Comparison of ENCODE assay signal across 13 cellular contexts in genomic region chr7:129569811-129570215, GRCh38. TPM values are rescaled to one million over a fixed set of nuclear protein-coding genes. Genes with fewer than 3 reads are reported as not detected.
A peak's percentile ranks its signal among the peaks of the same experiment; 100 is the strongest.
DNase-seq lines count a peak whose midpoint lies in the region; ATAC-seq, FAIRE-seq and TF ChIP-seq lines count a peak whose summit lies in the region.
"Had no signal": no experiment of that assay in that cellular context is flagged by ENCODE, and none has a peak within 500 bp of the region (broad histone marks: within the 10 kb centered on the region; RNA-seq: fewer than 3 reads in every experiment).

No MANE protein-coding gene starts in this region.

- no peak for TF ChIP-seq EP300 in K562 (IDR thresholded peaks at IDR 0.05; ENCODE audit: low read length)

- no peaks in the 10 kb centered on the region for H3K4me1 ChIP-seq in K562 (replicated peaks in 1 of 2; ENCODE audit: control insufficient read depth in 2 of 2, insufficient read depth in 2 of 2, low read length in 2 of 2)
- no peaks in the 10 kb centered on the region for H3K4me1 ChIP-seq in liver (ENCODE audit: control insufficient read depth in 4 of 4, insufficient read depth in 4 of 4, low read length in 3 of 4)
- H3K4me1 ChIP-seq: HAP-1 had no signal

- H3K27me3 ChIP-seq in BJ (ENCODE audit: control insufficient read depth, insufficient read depth, low read length) (no peaks in the 10 kb centered on the region; the same call in 1 of the 2 replicates), K562 (ENCODE audit: control insufficient read depth in 2 of 2, insufficient read depth in 2 of 2, low read length in 2 of 2) (peaks cover 10 to 16% of the 10 kb centered on the region in 2 experiments), liver (ENCODE audit: control insufficient read depth in 4 of 4, insufficient read depth in 4 of 4, low read length in 3 of 4) (no peaks in the 10 kb centered on the region)

- POLR2A ChIA-PET in BJ (lab: Charles Lee) = no interaction called here
- POLR2A ChIA-PET in K562 (lab: Yijun Ruan, JAX) = no interaction called here

- in situ Hi-C loops in K562 (cut with MboI) = no loop called here

- no peaks in the 10 kb centered on the region for H3K79me2 ChIP-seq in K562 (ENCODE audit: control insufficient read depth, insufficient read depth, low read length)

- BruUV-seq in K562 (replicated peaks; lab: Mats Ljungman, UMichigan) = no TSS peak

- no peak overlapping the region for H2AFZ ChIP-seq in K562 (ENCODE audit: low read depth, low read length)

- TF ChIP-seq RAD21 in K562 (CRISPR knock-in tag; conservative IDR thresholded peaks at IDR 0.05 in 1 of 2, IDR thresholded peaks at IDR 0.05 in 1 of 2) = no peak
- no peak for TF ChIP-seq RAD21 in liver (IDR thresholded peaks at IDR 0.05)

- CTCF ChIA-PET in BJ (lab: Yijun Ruan, JAX) (interaction anchor here (0.6 to 1.2 kb wide), 2 partner anchors 10 to 19 kb away, joined by 3 read pairs; no protein-coding TSS in a partner anchor), K562 (lab: Yijun Ruan, JAX; ENCODE audit: low intra/inter-chr PET ratio) (no interaction called here)

- no peak for TF ChIP-seq POLR2A in K562 (conservative IDR thresholded peaks at IDR 0.05)

- H3K4me3 ChIP-seq in BJ (ENCODE audit: low read depth, low read length) (no peak overlapping the region), K562 (no peak overlapping the region), liver (ENCODE audit: low read depth in 1 of 3, low read length in 3 of 3) (no peak overlapping the region)
- H3K4me3 ChIP-seq: HAP-1 had no signal

- intact Hi-C loops in K562 (cut with micrococcal nuclease) = no loop called here

- FAIRE-seq in K562 (lab: Jason Lieb, UNC) = no peak

- H3K9ac ChIP-seq in K562 (ENCODE audit: insufficient read depth in 1 of 2, low read depth in 2 of 2, low read length in 2 of 2) (no peak overlapping the region), liver (ENCODE audit: low read depth in 1 of 2, low read length in 2 of 2) (no peak overlapping the region)

- H3K27ac ChIP-seq in K562 (ENCODE audit: extremely low read depth, low read depth, low read length) = no peak overlapping the region
- H3K27ac ChIP-seq in liver (ENCODE audit: low read depth in 1 of 2, low read length in 2 of 2) = no peak overlapping the region

- no peaks in the 10 kb centered on the region for H3K9me3 ChIP-seq in K562 (replicated peaks; ENCODE audit: control insufficient read depth, insufficient read depth, low read depth, low read length)
- no peaks in the 10 kb centered on the region for H3K9me3 ChIP-seq in liver (ENCODE audit: control insufficient read depth in 4 of 4, low read length in 3 of 4)
- H3K9me3 ChIP-seq: HAP-1 had no signal

- DNase-seq in BJ (ENCODE audit: low read depth) (peak; percentile 75), M059J (ENCODE audit: low read depth) (peak; percentile 98), K562 (ENCODE audit: extremely low read depth in 1 of 4, low spot score in 3 of 4) (no peak), NCI-H774 (lab: John Stamatoyannopoulos, UW) (no peak), NCI-H2107 (lab: John Stamatoyannopoulos, UW) (no peak), NCI-H146 (lab: John Stamatoyannopoulos, UW) (no peak)
- DNase-seq in stimulated activated naive CD4-positive, alpha-beta T cell (lab: John Stamatoyannopoulos, UW) = no peak
- DNase-seq: activated naive CD4-positive, alpha-beta T cell treated with Interleukin-2 at 50 U/mL for 16 hours; naive thymus-derived CD8-positive, alpha-beta T cell; NCI-H524; stimulated activated CD4-positive, alpha-beta T cell treated with anti-CD3 and anti-CD28 coated beads, Interleukin-2, amount 100 ng/mL, for 48 hours had no signal

- TF ChIP-seq CTCF in BJ (IDR thresholded peaks at IDR 0.05; ENCODE audit: insufficient read depth, low read depth, low read length) = no peak
- TF ChIP-seq CTCF in K562 (IDR thresholded peaks at IDR 0.05 in 2 of 3, conservative IDR thresholded peaks at IDR 0.05 in 1 of 3; ENCODE audit: insufficient read depth in 2 of 3, low read depth in 1 of 3, low read length in 3 of 3) = no peak
- TF ChIP-seq CTCF in liver (IDR thresholded peaks at IDR 0.05; ENCODE audit: low read depth, low read length, missing input control) = no peak

- no peaks in the 10 kb centered on the region for H3K36me3 ChIP-seq in BJ (ENCODE audit: control insufficient read depth, insufficient read depth, low read length)
- no peaks in the 10 kb centered on the region for H3K36me3 ChIP-seq in K562 (ENCODE audit: control insufficient read depth, insufficient read depth, low read length)
- H3K36me3 ChIP-seq in liver (ENCODE audit: control insufficient read depth in 4 of 4, insufficient read depth in 3 of 4, low read depth in 1 of 4, low read length in 3 of 4) = no peaks in the 10 kb centered on the region
- H3K36me3 ChIP-seq: HAP-1 had no signal

- WGBS in K562 (ENCODE audit: insufficient coverage, low coverage, missing lambda C conversion rate) = 0% methylated on average over 2 of the region's 2 CpGs
- WGBS in liver = 68% methylated on average over 2 of the region's 2 CpGs

- H4K20me1 ChIP-seq in K562 (replicated peaks; ENCODE audit: control insufficient read depth, insufficient read depth, low read length) = no peaks in the 10 kb centered on the region

- no peak overlapping the region for H3K4me2 ChIP-seq in K562 (ENCODE audit: insufficient read depth, low read length)

- ATAC-seq in K562 = peak; percentile 57; the same call in 2 of the 3 replicates
- ATAC-seq: naive thymus-derived CD8-positive, alpha-beta T cell had no signal

- H3K9me1 ChIP-seq in K562 (ENCODE audit: control insufficient read depth, insufficient read depth, low read length) = no peaks in the 10 kb centered on the region

TF ChIP-seq in K562, 482 proteins besides CTCF, POLR2A, EP300 and RAD21 (continues in another document):
- TF ChIP-seq ZNF445 (CRISPR knock-in tag; IDR thresholded peaks at IDR 0.05; ENCODE audit: low read depth) = 0 out of 2 replicates have a peak, but pooled peaks have one; percentile 37
- no peak for TF ChIP-seq NKRF (IDR thresholded peaks at IDR 0.05; ENCODE audit: borderline replicate concordance)
- no peak for TF ChIP-seq GABPB2 (CRISPR knock-in tag; conservative IDR thresholded peaks at IDR 0.05)
- TF ChIP-seq ZNF408 (CRISPR knock-in tag; IDR thresholded peaks at IDR 0.05; ENCODE audit: low read depth) = no peak

TF ChIP-seq in liver, 16 proteins besides CTCF, POLR2A, EP300 and RAD21 (continues in another document):
- TF ChIP-seq HNF4A (conservative IDR thresholded peaks at IDR 0.05) (peak; percentile 21 to 42), REST (IDR thresholded peaks at IDR 0.05) (no peak), EGR1 (IDR thresholded peaks at IDR 0.05; ENCODE audit: low read depth in 2 of 2) (no peak), YY1 (IDR thresholded peaks at IDR 0.05) (peak; percentile 18), NR2F2 (IDR thresholded peaks at IDR 0.05) (no peak), FOXA2 (IDR thresholded peaks at IDR 0.05) (no peak), HNF4G (IDR thresholded peaks at IDR 0.05) (no peak), TAF1 (conservative IDR thresholded peaks at IDR 0.05) (no peak), SP1 (IDR thresholded peaks at IDR 0.05) (no peak), RXRA (IDR thresholded peaks at IDR 0.05) (peak in 1 of 2 donors; percentile 17)

RNA-seq across cellular contexts. Expression of gene NRF1, which starts 41.7 kb away (rescaled TPM):
- polyA plus RNA-seq in BJ (2011; rRNA removed) (13.0 and 13.3 TPM in 2 replicates), K562 (2011; rRNA removed) (28.8 and 29.4 TPM in 2 replicates), K562 (2014; fragmentation: Illumina TruSeq; extraction: Trizol) (19.9 and 24.3 TPM in 2 replicates), K562 (2014; fragmentation: Nextera tagmentation; extraction: Ambion mirVana) (1 to 10 TPM; 8.6 to 8.9 TPM), K562 (2014; rRNA removed) (20.8 and 25.0 TPM in 2 replicates), liver (1 to 10 TPM; 1.3 to 2.2 TPM)
- polyA minus RNA-seq in BJ (2011; rRNA and poly(A)+ RNA removed) = 18.9 and 23.0 TPM in 2 replicates
- total RNA-seq in M059J (2014; rRNA removed; shearing (Covaris generic)) = 13.3 and 20.2 TPM in 2 replicates
- total RNA-seq in K562 (2011; cell fraction: chromatin; rRNA removed; ENCODE audit: low replicate concordance) = 82.6 and 84.4 TPM in 2 replicates
- 37.0 and 42.8 TPM in 2 replicates for total RNA-seq in K562 (2011; cell fraction: nucleolus; rRNA removed)
- 60.8 and 84.7 TPM in 2 replicates for total RNA-seq in K562 (2011; cell fraction: nucleoplasm; rRNA removed)
- total RNA-seq in K562 (2014; rRNA removed) (16.2 and 17.5 TPM in 2 replicates), K562 (2014; rRNA removed; fragmentation: Illumina TruSeq; extraction: Trizol) (17.8 and 18.5 TPM in 2 replicates), K562 (2015; rRNA removed; fragmentation: Illumina TruSeq; extraction: Trizol) (17.6 and 20.3 TPM in 2 replicates), K562 (2021) (20.9 and 22.6 TPM in 2 replicates), liver (10 to 100 TPM in 1 of 2 donors, 1 to 10 TPM in 1; 8.5 to 14.8 TPM)
- polyA plus RNA-seq in K562 (2011; cell fraction: cytosol; rRNA removed) = 20.4 and 25.5 TPM in 2 replicates
- polyA plus RNA-seq in K562 (2011; cell fraction: nucleus; rRNA removed) = 31.6 and 40.0 TPM in 2 replicates
- polyA plus RNA-seq in K562 (2012) = 13.5 and 18.1 TPM in 2 replicates
- polyA minus RNA-seq in K562 (2011; rRNA and poly(A)+ RNA removed) = 44.2 and 48.6 TPM in 2 replicates
- 16.7 and 17.8 TPM in 2 replicates for polyA minus RNA-seq in K562 (2011; cell fraction: cytosol; rRNA and poly(A)+ RNA removed)
- 24.8 and 35.5 TPM in 2 replicates for polyA minus RNA-seq in K562 (2011; cell fraction: nucleus; rRNA and poly(A)+ RNA removed)

Comparison
In these comparisons a context has a peak if more than half of its experiments do, and no peak if none do; other contexts are left out.
1. DNase-seq: peak in BJ (single experiment) and M059J (single experiment); none in K562 (0 of 4), NCI-H774 (single experiment), NCI-H2107 (single experiment), stimulated activated naive CD4-positive, alpha-beta T cell (0 of 6) and NCI-H146 (single experiment).